In the genomic region with DNA sequence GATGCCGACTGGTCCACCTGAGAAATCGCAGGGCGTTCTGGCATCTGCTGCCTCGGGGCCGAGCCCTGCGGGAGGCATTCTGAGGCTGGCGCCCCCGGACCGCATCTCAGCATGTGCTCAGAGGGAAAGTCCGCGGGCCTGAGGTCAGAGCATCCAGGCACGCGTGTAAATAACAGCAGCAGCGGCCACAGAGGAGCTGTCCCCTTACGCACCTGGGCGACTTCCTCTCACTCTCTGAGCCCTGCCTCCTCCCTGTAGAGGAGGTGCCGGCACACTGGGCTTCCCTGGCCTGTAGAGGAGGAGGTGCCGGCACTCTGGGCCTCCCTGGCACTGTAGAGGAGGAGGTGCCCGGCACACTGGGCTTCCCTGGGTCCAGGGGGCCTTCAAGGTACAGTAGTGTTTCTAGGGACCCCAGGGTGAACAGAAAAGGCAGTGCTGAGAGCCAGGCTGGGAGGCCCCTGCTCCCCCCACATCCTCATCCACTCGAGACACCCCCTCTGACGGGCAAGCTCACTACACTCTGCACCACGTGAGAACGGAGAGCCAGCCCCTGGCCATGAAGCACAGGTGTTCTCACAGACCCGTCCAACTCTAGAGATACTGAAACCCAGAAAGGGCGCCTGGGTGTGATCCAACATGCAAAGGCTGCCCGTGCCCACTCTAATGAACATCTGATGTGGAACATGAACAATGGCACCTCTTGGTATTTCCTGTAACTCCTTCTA, we compare ENCODE assay signal across 18 cellular contexts.
"Had no signal": no experiment of that assay in that cellular context is flagged by ENCODE, and none has a peak within 500 bp of the region (broad histone marks: within the 10 kb centered on the region; RNA-seq: fewer than 3 reads in every experiment).

No MANE protein-coding gene starts in this region.

- H3K27me3 Mint-ChIP-seq: activated CD4-positive, alpha-beta T cell treated with anti-CD3 and anti-CD28 coated beads, Interleukin-2, amount 10 ng/mL, durations not matched to agents 24 days and 14 days; activated naive CD8-positive, alpha-beta T cell treated with anti-CD3 and anti-CD28 coated beads, Interleukin-2, amount 10 ng/mL, durations not matched to agents 7 days and 5 days; memory B cell; stimulated activated naive B cell treated with anti-CD40 and anti-IgM and Interleukin-4, amounts not matched to agents 10 μg/mL and 1 μg/mL and 100 μg/mL, for 72 hours had no signal

- H3K4me1 ChIP-seq: left lung, transverse colon, vagina had no signal

- H3K27me3 ChIP-seq: gastroesophageal sphincter, left lung, transverse colon, vagina had no signal

- ATAC-seq: activated CD8-positive, alpha-beta T cell treated with anti-CD3 and anti-CD28 coated beads, Interleukin-2, amount 10 ng/mL, durations not matched to agents 7 days and 5 days; gastroesophageal sphincter; left lung; stimulated activated naive B cell treated with anti-CD40 and anti-IgM and Interleukin-4, amounts not matched to agents 10 μg/mL and 1 μg/mL and 100 μg/mL, for 72 hours had no signal

- H3K9me3 Mint-ChIP-seq: activated CD4-positive, alpha-beta T cell treated with anti-CD3 and anti-CD28 coated beads, Interleukin-2, amount 10 ng/mL, durations not matched to agents 24 days and 14 days; activated naive CD8-positive, alpha-beta T cell treated with anti-CD3 and anti-CD28 coated beads, Interleukin-2, amount 10 ng/mL, durations not matched to agents 7 days and 5 days; nephron progenitor cell had no signal

- H3K4me3 ChIP-seq: gastroesophageal sphincter, left lung, transverse colon, vagina had no signal

- H3K4me1 Mint-ChIP-seq: activated CD4-positive, alpha-beta T cell treated with anti-CD3 and anti-CD28 coated beads, Interleukin-2, amount 10 ng/mL, durations not matched to agents 24 days and 14 days; activated naive CD8-positive, alpha-beta T cell treated with anti-CD3 and anti-CD28 coated beads, Interleukin-2, amount 10 ng/mL, durations not matched to agents 7 days and 5 days; memory B cell; nephron progenitor cell; stimulated activated naive B cell treated with anti-CD40 and anti-IgM and Interleukin-4, amounts not matched to agents 10 μg/mL and 1 μg/mL and 100 μg/mL, for 72 hours had no signal

- H3K27ac ChIP-seq: left lung, transverse colon, vagina had no signal

- DNase-seq: activated CD4-positive, alpha-beta T cell treated with anti-CD3 and anti-CD28 coated beads, Interleukin-2, amount 10 ng/mL, durations not matched to agents 24 days and 14 days; activated CD4-positive, CD25-positive, alpha-beta regulatory T cell; activated CD8-positive, alpha-beta memory T cell treated with anti-CD3 and anti-CD28 coated beads, Interleukin-2, amount 50 U/mL, for 48 hours; activated CD8-positive, alpha-beta T cell treated with anti-CD3 and anti-CD28 coated beads, Interleukin-2, amount 10 ng/mL, durations not matched to agents 7 days and 5 days; activated naive CD4-positive, alpha-beta T cell; activated naive CD8-positive, alpha-beta T cell treated with anti-CD3 and anti-CD28 coated beads, Interleukin-2, amount 10 ng/mL, durations not matched to agents 7 days and 5 days; erythroblast; islet precursor cell; nephron progenitor cell; stimulated activated CD4-positive, alpha-beta T cell treated with anti-CD3 and anti-CD28 coated beads, Interleukin-2, amount 100 ng/mL, for 48 hours; stimulated activated naive B cell treated with anti-CD40 and anti-IgM and Interleukin-4, amounts not matched to agents 10 μg/mL and 1 μg/mL and 100 μg/mL, for 72 hours; SW 1271; transverse colon had no signal

- H3K27ac Mint-ChIP-seq: activated CD4-positive, alpha-beta T cell treated with anti-CD3 and anti-CD28 coated beads, Interleukin-2, amount 10 ng/mL, durations not matched to agents 24 days and 14 days; activated naive CD8-positive, alpha-beta T cell treated with anti-CD3 and anti-CD28 coated beads, Interleukin-2, amount 10 ng/mL, durations not matched to agents 7 days and 5 days; memory B cell; stimulated activated naive B cell treated with anti-CD40 and anti-IgM and Interleukin-4, amounts not matched to agents 10 μg/mL and 1 μg/mL and 100 μg/mL, for 72 hours; T-helper 2 cell treated with Interferon-gamma antibody and Interleukin-4, amounts not matched to agents 5 μg/mL and 100 μg/mL, for 36 hours had no signal

- H3K4me3 Mint-ChIP-seq: activated CD4-positive, alpha-beta T cell treated with anti-CD3 and anti-CD28 coated beads, Interleukin-2, amount 10 ng/mL, durations not matched to agents 24 days and 14 days; activated CD8-positive, alpha-beta T cell treated with anti-CD3 and anti-CD28 coated beads, Interleukin-2, amount 10 ng/mL, durations not matched to agents 7 days and 5 days; activated naive CD8-positive, alpha-beta T cell treated with anti-CD3 and anti-CD28 coated beads, Interleukin-2, amount 10 ng/mL, durations not matched to agents 7 days and 5 days; memory B cell; nephron progenitor cell; stimulated activated naive B cell treated with anti-CD40 and anti-IgM and Interleukin-4, amounts not matched to agents 10 μg/mL and 1 μg/mL and 100 μg/mL, for 72 hours; T-helper 2 cell treated with Interferon-gamma antibody and Interleukin-4, amounts not matched to agents 5 μg/mL and 100 μg/mL, for 36 hours had no signal
